Comparison of ENCODE assay signal across 1 cellular context in genomic region chr15:43346305-43346704, GRCh38.
TF ChIP-seq lines count a peak whose summit lies in the region.

No MANE protein-coding gene starts in this region.

TF ChIP-seq in HCT116, 20 proteins besides CTCF, POLR2A, EP300 and RAD21:
- TF ChIP-seq EZH2 (IDR thresholded peaks at IDR 0.05) (no peak), ZNF274 (IDR thresholded peaks at IDR 0.05; ENCODE audit: low read depth, low read length) (no peak), CEBPB (IDR thresholded peaks at IDR 0.05; ENCODE audit: low read depth) (no peak), TCF7L2 (IDR thresholded peaks at IDR 0.05; ENCODE audit: borderline replicate concordance, extremely low read depth, insufficient read depth, insufficient read length) (no peak), CBX3 (IDR thresholded peaks at IDR 0.05; ENCODE audit: low read depth) (no peak), YY1 (IDR thresholded peaks at IDR 0.05; ENCODE audit: extremely low read depth, insufficient replicate concordance, low read depth, low read length) (no peak), POLR2AphosphoS5 (IDR thresholded peaks at IDR 0.05; ENCODE audit: low read depth, low read length) (no peak), EGR1 (IDR thresholded peaks at IDR 0.05; ENCODE audit: low read depth) (no peak), FOSL1 (IDR thresholded peaks at IDR 0.05; ENCODE audit: low read depth) (no peak)
- TF ChIP-seq, protein P1, sequence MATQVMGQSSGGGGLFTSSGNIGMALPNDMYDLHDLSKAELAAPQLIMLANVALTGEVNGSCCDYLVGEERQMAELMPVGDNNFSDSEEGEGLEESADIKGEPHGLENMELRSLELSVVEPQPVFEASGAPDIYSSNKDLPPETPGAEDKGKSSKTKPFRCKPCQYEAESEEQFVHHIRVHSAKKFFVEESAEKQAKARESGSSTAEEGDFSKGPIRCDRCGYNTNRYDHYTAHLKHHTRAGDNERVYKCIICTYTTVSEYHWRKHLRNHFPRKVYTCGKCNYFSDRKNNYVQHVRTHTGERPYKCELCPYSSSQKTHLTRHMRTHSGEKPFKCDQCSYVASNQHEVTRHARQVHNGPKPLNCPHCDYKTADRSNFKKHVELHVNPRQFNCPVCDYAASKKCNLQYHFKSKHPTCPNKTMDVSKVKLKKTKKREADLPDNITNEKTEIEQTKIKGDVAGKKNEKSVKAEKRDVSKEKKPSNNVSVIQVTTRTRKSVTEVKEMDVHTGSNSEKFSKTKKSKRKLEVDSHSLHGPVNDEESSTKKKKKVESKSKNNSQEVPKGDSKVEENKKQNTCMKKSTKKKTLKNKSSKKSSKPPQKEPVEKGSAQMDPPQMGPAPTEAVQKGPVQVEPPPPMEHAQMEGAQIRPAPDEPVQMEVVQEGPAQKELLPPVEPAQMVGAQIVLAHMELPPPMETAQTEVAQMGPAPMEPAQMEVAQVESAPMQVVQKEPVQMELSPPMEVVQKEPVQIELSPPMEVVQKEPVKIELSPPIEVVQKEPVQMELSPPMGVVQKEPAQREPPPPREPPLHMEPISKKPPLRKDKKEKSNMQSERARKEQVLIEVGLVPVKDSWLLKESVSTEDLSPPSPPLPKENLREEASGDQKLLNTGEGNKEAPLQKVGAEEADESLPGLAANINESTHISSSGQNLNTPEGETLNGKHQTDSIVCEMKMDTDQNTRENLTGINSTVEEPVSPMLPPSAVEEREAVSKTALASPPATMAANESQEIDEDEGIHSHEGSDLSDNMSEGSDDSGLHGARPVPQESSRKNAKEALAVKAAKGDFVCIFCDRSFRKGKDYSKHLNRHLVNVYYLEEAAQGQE (IDR thresholded peaks at IDR 0.05; ENCODE audit: low read depth) = no peak
TF ChIP-seq in HCT116: peak in this region for 0.
